ENCODE assay signal across 13 cellular contexts in the genomic region with DNA sequence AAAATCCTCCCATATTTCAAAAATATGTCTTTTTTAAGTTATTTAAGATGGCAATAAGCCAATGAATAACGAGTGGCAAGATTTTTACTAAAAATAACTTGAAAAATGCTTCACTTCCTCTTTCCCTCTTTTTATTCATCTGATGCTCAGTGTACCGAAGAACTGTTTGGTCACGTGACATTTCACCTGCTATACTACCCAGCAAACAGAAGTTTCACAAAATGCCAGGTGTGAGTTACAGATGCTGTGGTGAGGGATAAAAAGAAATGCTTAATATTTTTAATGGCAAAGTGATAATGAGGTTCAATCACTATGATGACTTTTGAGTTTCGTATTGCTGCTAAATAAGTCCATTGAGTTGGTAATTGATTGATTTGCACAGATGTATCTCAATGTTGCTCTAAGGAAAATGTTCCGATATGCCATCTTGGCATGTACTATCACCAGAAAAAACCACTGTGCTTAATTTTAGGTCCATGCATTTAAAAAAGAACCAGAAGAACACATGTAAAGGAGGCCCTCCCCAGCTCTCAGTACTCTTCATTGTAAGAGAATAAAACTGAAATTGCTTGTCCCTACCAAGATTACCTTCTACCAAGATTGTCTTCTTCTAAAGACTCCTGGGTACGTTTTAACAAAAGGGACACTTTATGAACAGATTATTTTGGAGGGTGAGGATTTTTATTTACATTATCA. TPM values are rescaled to one million over a fixed set of nuclear protein-coding genes. Genes with fewer than 3 reads are reported as not detected.
DNase-seq lines count a peak whose midpoint lies in the region; ATAC-seq, FAIRE-seq and TF ChIP-seq lines count a peak whose summit lies in the region.
"Had no signal": no experiment of that assay in that cellular context is flagged by ENCODE, and none has a peak within 500 bp of the region (broad histone marks: within the 10 kb centered on the region; RNA-seq: fewer than 3 reads in every experiment).

No MANE protein-coding gene starts in this region.

- peak; percentile 84 for ATAC-seq in GM18517 (IDR thresholded peaks at IDR 0.05; ENCODE audit: unreplicated experiment)
- ATAC-seq in GM21528 (IDR thresholded peaks at IDR 0.05; ENCODE audit: low FRiP score, unreplicated experiment), result peak; percentile 82
- peak; percentile 76 for ATAC-seq in HG03439 (IDR thresholded peaks at IDR 0.05; ENCODE audit: unreplicated experiment)
- ATAC-seq in K562, result no peak
- no peak for ATAC-seq in omental fat pad (ENCODE audit: low FRiP score)
- ATAC-seq: sciatic nerve had no signal

- H3K9me3 ChIP-seq in K562 (replicated peaks; ENCODE audit: control insufficient read depth, insufficient read depth, low read depth, low read length), result no peaks in the 10 kb centered on the region
- H3K9me3 ChIP-seq: transverse colon had no signal

- BruUV-seq in K562 (replicated peaks; lab: Mats Ljungman, UMichigan), result no TSS peak

- H3K9me1 ChIP-seq in K562 (ENCODE audit: control insufficient read depth, insufficient read depth, low read length), result no peaks in the 10 kb centered on the region

- FAIRE-seq in K562 (lab: Jason Lieb, UNC), result no peak

- TF ChIP-seq EP300 in K562 (IDR thresholded peaks at IDR 0.05; ENCODE audit: low read length), result no peak

- POLR2A ChIA-PET in K562 (lab: Yijun Ruan, JAX), result interaction anchor here (0.6 kb wide), 1 partner anchor 82 kb away, joined by 4 read pairs; no protein-coding TSS in a partner anchor

- no peak overlapping the region for H3K4me2 ChIP-seq in K562 (ENCODE audit: insufficient read depth, low read length)

- intact Hi-C loops in K562 (cut with micrococcal nuclease), result no loop called here

- TF ChIP-seq CTCF in K562 (IDR thresholded peaks at IDR 0.05 in 2 of 3, conservative IDR thresholded peaks at IDR 0.05 in 1 of 3; ENCODE audit: insufficient read depth in 2 of 3, low read depth in 1 of 3, low read length in 3 of 3) (no peak), omental fat pad (IDR thresholded peaks at IDR 0.05) (no peak), progenitor cell of endocrine pancreas (IDR thresholded peaks at IDR 0.05; ENCODE audit: unreplicated experiment) (no peak), brain microvascular endothelial cell (IDR thresholded peaks at IDR 0.05; ENCODE audit: low read depth, low read length, missing control alignments) (no peak)

- no peak overlapping the region for H3K9ac ChIP-seq in K562 (ENCODE audit: insufficient read depth in 1 of 2, low read depth in 2 of 2, low read length in 2 of 2)

- CTCF ChIA-PET in K562 (lab: Yijun Ruan, JAX; ENCODE audit: low intra/inter-chr PET ratio), result no interaction called here

- no peaks in the 10 kb centered on the region for H3K27me3 ChIP-seq in K562 (ENCODE audit: control insufficient read depth in 2 of 2, insufficient read depth in 2 of 2, low read length in 2 of 2)
- H3K27me3 ChIP-seq in brain microvascular endothelial cell (replicated peaks), result no peaks in the 10 kb centered on the region
- H3K27me3 ChIP-seq: transverse colon had no signal

- H3K27ac Mint-ChIP-seq in progenitor cell of endocrine pancreas, result no peak overlapping the region
- H3K27ac Mint-ChIP-seq: activated CD4-positive, alpha-beta T cell treated with anti-CD3 and anti-CD28 coated beads, Interleukin-2, amount 10 ng/mL, durations not matched to agents 24 days and 14 days; brain had no signal

- in situ Hi-C loops in K562 (cut with MboI) (no loop called here), brain microvascular endothelial cell (cut with HindIII; ENCODE audit: low pct_ligation_motif_present, low sequenced_read_pairs) (no loop called here)

- H2AFZ ChIP-seq in K562 (ENCODE audit: low read depth, low read length), result no peak overlapping the region

- no peak for DNase-seq in K562 (ENCODE audit: extremely low read depth in 1 of 4, low spot score in 3 of 4)
- no peak for DNase-seq in omental fat pad (ENCODE audit: low spot score)
- DNase-seq in progenitor cell of endocrine pancreas (ENCODE audit: low spot score, unreplicated experiment), result no peak
- no peak for DNase-seq in activated CD4-positive, alpha-beta T cell treated with anti-CD3 and anti-CD28 coated beads, Interleukin-2, amount 50 U/mL, for 1 hour
- DNase-seq in brain microvascular endothelial cell, result no peak
- DNase-seq: activated CD4-positive, alpha-beta T cell treated with anti-CD3 and anti-CD28 coated beads, Interleukin-2, amount 10 ng/mL, durations not matched to agents 24 days and 14 days; NCI-H2171; transverse colon had no signal

- H3K27me3 Mint-ChIP-seq in progenitor cell of endocrine pancreas, result peaks cover 16% of the 10 kb centered on the region
- H3K27me3 Mint-ChIP-seq: activated CD4-positive, alpha-beta T cell treated with anti-CD3 and anti-CD28 coated beads, Interleukin-2, amount 10 ng/mL, durations not matched to agents 24 days and 14 days had no signal

- H4K20me1 ChIP-seq in K562 (replicated peaks; ENCODE audit: control insufficient read depth, insufficient read depth, low read length), result no peaks in the 10 kb centered on the region

- H3K79me2 ChIP-seq in K562 (ENCODE audit: control insufficient read depth, insufficient read depth, low read length), result no peaks in the 10 kb centered on the region

- no peak for TF ChIP-seq RAD21 in K562 (CRISPR knock-in tag; conservative IDR thresholded peaks at IDR 0.05 in 1 of 2, IDR thresholded peaks at IDR 0.05 in 1 of 2)

- no peak overlapping the region for H3K27ac ChIP-seq in K562 (ENCODE audit: extremely low read depth, low read depth, low read length)
- no peak overlapping the region for H3K27ac ChIP-seq in brain microvascular endothelial cell

- no peak overlapping the region for H3K4me3 ChIP-seq in K562
- H3K4me3 ChIP-seq in brain microvascular endothelial cell (ENCODE audit: low read depth, low read length), result no peak overlapping the region
- H3K4me3 ChIP-seq: transverse colon had no signal

- no peak for TF ChIP-seq POLR2A in K562 (conservative IDR thresholded peaks at IDR 0.05)

- no peak overlapping the region for H3K4me3 Mint-ChIP-seq in progenitor cell of endocrine pancreas (ENCODE audit: low read depth)
- H3K4me3 Mint-ChIP-seq: activated CD4-positive, alpha-beta T cell treated with anti-CD3 and anti-CD28 coated beads, Interleukin-2, amount 10 ng/mL, durations not matched to agents 24 days and 14 days; brain had no signal

- no peaks in the 10 kb centered on the region for H3K36me3 ChIP-seq in K562 (ENCODE audit: control insufficient read depth, insufficient read depth, low read length)
- H3K36me3 ChIP-seq in brain microvascular endothelial cell (replicated peaks), result no peaks in the 10 kb centered on the region
- H3K36me3 ChIP-seq: transverse colon had no signal

- peaks cover 9 to 19% of the 10 kb centered on the region in 2 experiments; a peak in 3 of 5 replicates for H3K4me1 ChIP-seq in K562 (replicated peaks in 1 of 2; ENCODE audit: control insufficient read depth in 2 of 2, insufficient read depth in 2 of 2, low read length in 2 of 2)
- H3K4me1 ChIP-seq: transverse colon had no signal

- WGBS in K562 (ENCODE audit: insufficient coverage, low coverage, missing lambda C conversion rate), result 53% methylated on average over 6 of the region's 6 CpGs

- no peaks in the 10 kb centered on the region for H3K4me1 Mint-ChIP-seq in progenitor cell of endocrine pancreas (ENCODE audit: low read depth)
- H3K4me1 Mint-ChIP-seq: brain had no signal

- H3K36me3 Mint-ChIP-seq in progenitor cell of endocrine pancreas (ENCODE audit: insufficient read depth), result no peaks in the 10 kb centered on the region
- H3K36me3 Mint-ChIP-seq: brain had no signal

- no peaks in the 10 kb centered on the region for H3K9me3 Mint-ChIP-seq in progenitor cell of endocrine pancreas (ENCODE audit: low read depth)
- H3K9me3 Mint-ChIP-seq: activated CD4-positive, alpha-beta T cell treated with anti-CD3 and anti-CD28 coated beads, Interleukin-2, amount 10 ng/mL, durations not matched to agents 24 days and 14 days had no signal

RNA-seq across cellular contexts. Expression of a gene that starts 26.0 kb away (rescaled TPM):
- 16.8 and 69.9 TPM in 2 replicates for total RNA-seq in K562 (2011; cell fraction: chromatin; rRNA removed; ENCODE audit: low replicate concordance)
- total RNA-seq in K562 (2011; cell fraction: nucleolus; rRNA removed), result 9.7 and 15.5 TPM in 2 replicates
- total RNA-seq in K562 (2011; cell fraction: nucleoplasm; rRNA removed), result 37.0 and 70.5 TPM in 2 replicates
- total RNA-seq in K562 (2014; rRNA removed) (34.5 and 36.0 TPM in 2 replicates), K562 (2014; rRNA removed; fragmentation: Illumina TruSeq; extraction: Trizol) (45.3 and 55.8 TPM in 2 replicates), K562 (2015; rRNA removed; fragmentation: Illumina TruSeq; extraction: Trizol) (47.9 and 51.8 TPM in 2 replicates), K562 (2021) (46.6 and 52.1 TPM in 2 replicates), omental fat pad (10 to 100 TPM; 56.0 to 71.5 (median 67.2) TPM), progenitor cell of endocrine pancreas (94.6 and 103 TPM in 2 replicates)
- polyA plus RNA-seq in K562 (2011; rRNA removed) (47.3 and 54.0 TPM in 2 replicates), K562 (2014; fragmentation: Illumina TruSeq; extraction: Trizol) (62.6 and 78.8 TPM in 2 replicates), K562 (2014; fragmentation: Nextera tagmentation; extraction: Ambion mirVana) (100 to 1,000 TPM; 118 to 152 TPM), K562 (2014; rRNA removed) (43.2 and 52.7 TPM in 2 replicates)
- 28.3 and 50.2 TPM in 2 replicates for polyA plus RNA-seq in K562 (2011; cell fraction: cytosol; rRNA removed)
- polyA plus RNA-seq in K562 (2011; cell fraction: nucleus; rRNA removed), result 24.7 and 33.9 TPM in 2 replicates
- 36.4 and 92.2 TPM in 2 replicates for polyA plus RNA-seq in K562 (2012)
- polyA minus RNA-seq in K562 (2011; rRNA and poly(A)+ RNA removed), result 94.8 and 102 TPM in 2 replicates
- 18.3 and 22.0 TPM in 2 replicates for polyA minus RNA-seq in K562 (2011; cell fraction: cytosol; rRNA and poly(A)+ RNA removed)
- 10.4 and 24.3 TPM in 2 replicates for polyA minus RNA-seq in K562 (2011; cell fraction: nucleus; rRNA and poly(A)+ RNA removed)

RNA-seq across cellular contexts. Expression of a gene that starts 29.3 kb away (rescaled TPM):
- not detected in 2 replicates for total RNA-seq in K562 (2011; cell fraction: chromatin; rRNA removed; ENCODE audit: low replicate concordance)
- total RNA-seq in K562 (2011; cell fraction: nucleolus; rRNA removed), result not detected in 2 replicates
- not detected in 2 replicates for total RNA-seq in K562 (2011; cell fraction: nucleoplasm; rRNA removed)
- not detected in 2 replicates for total RNA-seq in K562 (2014; rRNA removed)
- total RNA-seq in K562 (2014; rRNA removed; fragmentation: Illumina TruSeq; extraction: Trizol), result not detected in 2 replicates
- total RNA-seq in K562 (2015; rRNA removed; fragmentation: Illumina TruSeq; extraction: Trizol), result not detected in 2 replicates
- not detected in 2 replicates for total RNA-seq in K562 (2021)
- polyA plus RNA-seq in K562 (2011; rRNA removed), result not detected in 2 replicates
- polyA plus RNA-seq in K562 (2011; cell fraction: cytosol; rRNA removed), result not detected in 2 replicates
- not detected in 2 replicates for polyA plus RNA-seq in K562 (2011; cell fraction: nucleus; rRNA removed)
- not detected in 2 replicates for polyA plus RNA-seq in K562 (2012)
- polyA plus RNA-seq in K562 (2014; fragmentation: Illumina TruSeq; extraction: Trizol), result not detected in 2 replicates
- polyA plus RNA-seq in K562 (2014; fragmentation: Nextera tagmentation; extraction: Ambion mirVana), result not detected
- polyA plus RNA-seq in K562 (2014; rRNA removed), result not detected in 2 replicates
- polyA minus RNA-seq in K562 (2011; rRNA and poly(A)+ RNA removed), result not detected in 2 replicates
- polyA minus RNA-seq in K562 (2011; cell fraction: cytosol; rRNA and poly(A)+ RNA removed), result not detected in 2 replicates
- polyA minus RNA-seq in K562 (2011; cell fraction: nucleus; rRNA and poly(A)+ RNA removed), result not detected in 2 replicates
- not detected for total RNA-seq in omental fat pad
- not detected in 2 replicates for total RNA-seq in progenitor cell of endocrine pancreas
- total RNA-seq: activated CD4-positive, alpha-beta T cell treated with anti-CD3 and anti-CD28 coated beads, Interleukin-2, amount 10 ng/mL, durations not matched to agents 24 days and 14 days; sciatic nerve; transverse colon had no signal

Comparison
In these comparisons a context has a peak if more than half of its experiments do, and no peak if none do; other contexts are left out.
1. ATAC-seq: peak in GM18517 (single experiment), GM21528 (single experiment) and HG03439 (single experiment); none in K562 (single experiment) and omental fat pad (single experiment).